In the genomic region with DNA sequence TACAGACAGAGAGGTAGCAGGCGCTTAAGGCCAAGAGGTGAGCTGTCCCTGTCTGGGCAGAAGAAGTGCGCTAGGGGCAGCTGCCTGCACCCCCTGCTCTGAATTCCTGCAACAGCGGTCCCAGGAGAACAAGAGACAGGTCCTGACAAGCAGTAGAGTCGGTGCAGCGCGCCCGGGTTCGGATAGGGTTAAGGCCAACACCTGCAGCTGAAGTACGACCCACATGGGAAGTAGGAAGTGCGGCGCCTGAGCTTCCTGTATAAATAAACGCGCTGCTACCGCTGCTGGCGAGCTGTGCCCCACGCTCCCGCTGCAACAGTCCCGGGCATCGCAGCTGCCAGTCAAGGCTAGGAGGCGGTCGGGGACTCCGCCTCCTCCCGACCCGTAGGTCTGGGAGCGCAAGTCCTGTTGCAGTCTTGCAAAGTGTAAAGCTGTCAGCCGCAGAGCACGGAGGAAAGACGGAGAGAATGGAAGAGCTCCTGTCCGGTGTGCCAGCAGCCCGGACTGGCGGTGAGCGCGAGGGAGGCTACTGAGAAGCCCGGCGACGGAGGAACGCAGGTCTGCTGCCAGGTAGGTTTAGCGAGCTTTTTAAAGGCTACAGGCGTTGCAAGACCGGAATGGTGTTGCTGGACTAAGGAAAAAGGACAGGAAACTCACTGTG, we compare ENCODE assay signal across 8 cellular contexts. TPM values are rescaled to one million over a fixed set of nuclear protein-coding genes. Genes with fewer than 3 reads are reported as not detected.
A peak's percentile ranks its signal among the peaks of the same experiment; 100 is the strongest.
DNase-seq lines count a peak whose midpoint lies in the region; ATAC-seq and TF ChIP-seq lines count a peak whose summit lies in the region.

A gene (plus strand): TSS at position 290 of the 661 bp plus-strand sequence. CDS start 12,185 bp downstream, outside the sequence.

- no peaks in the 10 kb centered on the region for H3K36me3 Mint-ChIP-seq in naive thymus-derived CD8-positive, alpha-beta T cell
- H3K36me3 Mint-ChIP-seq in stimulated activated naive B cell treated with anti-CD40 and anti-IgM and Interleukin-4, amounts not matched to agents 10 μg/mL and 1 μg/mL and 100 μg/mL, for 72 hours: peaks cover 3 to 4% of the 10 kb centered on the region in 2 donors

- no peaks in the 10 kb centered on the region for H3K9me3 ChIP-seq in Peyer's patch
- no peaks in the 10 kb centered on the region for H3K9me3 ChIP-seq in fibroblast of lung (ENCODE audit: control insufficient read depth, insufficient read depth, low read depth, low read length)

- H3K9ac ChIP-seq in fibroblast of lung (ENCODE audit: insufficient read depth, low read length): no peak within 1 kb of the TSS

- H3K4me1 ChIP-seq in Peyer's patch (peaks cover 0 to 10% (median 0%) of the 10 kb centered on the region in 4 donors), fibroblast of lung (ENCODE audit: control insufficient read depth, extremely low read depth, insufficient read depth, low read length) (peaks cover 8% of the 10 kb centered on the region)

- peak within 1 kb of the TSS; percentile 51 to 67 (median 61) for H3K4me3 ChIP-seq in Peyer's patch
- peak within 1 kb of the TSS; percentile 64 to 80 (median 68) for H3K4me3 ChIP-seq in fibroblast of lung (replicated peaks in 1 of 4; ENCODE audit: control extremely low read depth in 1 of 4, insufficient read depth in 1 of 4, low read depth in 3 of 4, low read length in 4 of 4)

- no peaks in the 10 kb centered on the region for H3K36me3 ChIP-seq in Peyer's patch
- H3K36me3 ChIP-seq in fibroblast of lung (ENCODE audit: control insufficient read depth, insufficient read depth, low read length): no peaks in the 10 kb centered on the region

- no peaks in the 10 kb centered on the region for H3K27me3 ChIP-seq in Peyer's patch
- H3K27me3 ChIP-seq in fibroblast of lung (ENCODE audit: control insufficient read depth, insufficient read depth, low read length): no peaks in the 10 kb centered on the region

- peak; percentile 39 to 84 for TF ChIP-seq POLR2A in Peyer's patch (IDR thresholded peaks at IDR 0.05)

- H3K27ac Mint-ChIP-seq in naive thymus-derived CD8-positive, alpha-beta T cell: peak within 1 kb of the TSS; percentile 86 to 98 (median 93)
- H3K27ac Mint-ChIP-seq in stimulated activated naive B cell treated with anti-CD40 and anti-IgM and Interleukin-4, amounts not matched to agents 10 μg/mL and 1 μg/mL and 100 μg/mL, for 72 hours: peak within 1 kb of the TSS; percentile 92

- H3K9me3 Mint-ChIP-seq in naive thymus-derived CD8-positive, alpha-beta T cell: no peaks in the 10 kb centered on the region
- no peaks in the 10 kb centered on the region for H3K9me3 Mint-ChIP-seq in stimulated activated naive B cell treated with anti-CD40 and anti-IgM and Interleukin-4, amounts not matched to agents 10 μg/mL and 1 μg/mL and 100 μg/mL, for 72 hours

- H3K27ac ChIP-seq in Peyer's patch (peak within 1 kb of the TSS; percentile 45 to 79 (median 68)), fibroblast of lung (ENCODE audit: insufficient read depth, low read length) (no peak within 1 kb of the TSS)

- peak; percentile 95 for DNase-seq in DMS 273 (lab: John Stamatoyannopoulos, UW; ENCODE audit: unreplicated experiment)
- peak; percentile 40 for DNase-seq in KG1 (lab: John Stamatoyannopoulos, UW)
- peak; percentile 89 to 95 (median 93) for DNase-seq in Peyer's patch
- DNase-seq in activated T-helper 1 cell treated with anti-CD3 and anti-CD28 coated beads, Interleukin-2, amount 50 U/mL, for 16 hours (ENCODE audit: low read depth in 1 of 2, low spot score in 1 of 2): peak; percentile 20 to 48
- peak; percentile 56 to 73 for DNase-seq in fibroblast of lung (ENCODE audit: low read depth in 2 of 2)
- peak; percentile 42 to 82 (median 60) for DNase-seq in naive thymus-derived CD8-positive, alpha-beta T cell
- DNase-seq in stimulated activated naive B cell treated with anti-CD40 and anti-IgM and Interleukin-4, amounts not matched to agents 10 μg/mL and 1 μg/mL and 100 μg/mL, for 72 hours: peak; percentile 72

- POLR2A ChIA-PET in naive thymus-derived CD8-positive, alpha-beta T cell (lab: Charles Lee): interaction anchor here (0.5 to 2.6 kb wide), 5 partner anchors 12 to 596 kb away, joined by 3 to 8 read pairs (median 5); a partner anchor contains a TSS

- H3K79me2 ChIP-seq in fibroblast of lung (ENCODE audit: control insufficient read depth, insufficient read depth, low read length): no peaks in the 10 kb centered on the region

- peak within 1 kb of the TSS; percentile 92 to 100 (median 96) for H3K4me3 Mint-ChIP-seq in naive thymus-derived CD8-positive, alpha-beta T cell
- H3K4me3 Mint-ChIP-seq in stimulated activated naive B cell treated with anti-CD40 and anti-IgM and Interleukin-4, amounts not matched to agents 10 μg/mL and 1 μg/mL and 100 μg/mL, for 72 hours: peak within 1 kb of the TSS; percentile 90 to 94

- H4K20me1 ChIP-seq in fibroblast of lung (ENCODE audit: control insufficient read depth, extremely low read depth, insufficient read depth, low read length): no peaks in the 10 kb centered on the region

- no peak for TF ChIP-seq CTCF in Peyer's patch (IDR thresholded peaks at IDR 0.05)
- no peak for TF ChIP-seq CTCF in fibroblast of lung (conservative IDR thresholded peaks at IDR 0.05 in 1 of 2, IDR thresholded peaks at IDR 0.05 in 1 of 2; ENCODE audit: low read depth in 1 of 2, low read length in 2 of 2)

- no peaks in the 10 kb centered on the region for H3K27me3 Mint-ChIP-seq in naive thymus-derived CD8-positive, alpha-beta T cell
- no peaks in the 10 kb centered on the region for H3K27me3 Mint-ChIP-seq in stimulated activated naive B cell treated with anti-CD40 and anti-IgM and Interleukin-4, amounts not matched to agents 10 μg/mL and 1 μg/mL and 100 μg/mL, for 72 hours

- peak within 1 kb of the TSS; percentile 94 for H3K4me2 ChIP-seq in fibroblast of lung (ENCODE audit: extremely low read depth, insufficient read depth, low read length)

- peaks cover 14 to 42% (median 38%) of the 10 kb centered on the region in 4 donors for H3K4me1 Mint-ChIP-seq in naive thymus-derived CD8-positive, alpha-beta T cell
- H3K4me1 Mint-ChIP-seq in stimulated activated naive B cell treated with anti-CD40 and anti-IgM and Interleukin-4, amounts not matched to agents 10 μg/mL and 1 μg/mL and 100 μg/mL, for 72 hours: peaks cover 29 to 43% of the 10 kb centered on the region in 2 donors

- peak within 1 kb of the TSS; percentile 80 for H2AFZ ChIP-seq in fibroblast of lung (ENCODE audit: low read length)

- ATAC-seq in GM21723 (IDR thresholded peaks at IDR 0.05; ENCODE audit: unreplicated experiment): peak; percentile 89
- peak; percentile 95 to 97 for ATAC-seq in naive thymus-derived CD8-positive, alpha-beta T cell
- ATAC-seq in stimulated activated naive B cell treated with anti-CD40 and anti-IgM and Interleukin-4, amounts not matched to agents 10 μg/mL and 1 μg/mL and 100 μg/mL, for 72 hours (replicated peaks): peak; percentile 90 to 92

RNA-seq across cellular contexts. Expression of the gene that starts here (rescaled TPM):
- 10 to 100 TPM in 1 of 4 donors, 1 to 10 TPM in 3; 1.4 to 14.9 (median 2.4) TPM for total RNA-seq in Peyer's patch
- total RNA-seq in fibroblast of lung: 0.26 and 0.83 TPM in 2 replicates
- 0.29 and 0.61 TPM in 2 replicates for polyA plus RNA-seq in fibroblast of lung
- 0.54 and 0.76 TPM in 2 replicates for polyA plus RNA-seq in fibroblast of lung (2012)
- 0.07 and 2.7 TPM in 2 replicates for polyA minus RNA-seq in fibroblast of lung (ENCODE audit: low replicate concordance)
- total RNA-seq in naive thymus-derived CD8-positive, alpha-beta T cell: 1 to 10 TPM; 4.6 to 6.4 TPM
- 1 to 10 TPM; 2.1 to 3.6 (median 3.0) TPM for polyA plus RNA-seq in naive thymus-derived CD8-positive, alpha-beta T cell

Comparison
In these comparisons a context has a peak if more than half of its experiments do, and no peak if none do; other contexts are left out.
1. DNase-seq: peak in every context shown above with its lines; median percentile 95 in DMS 273; 93 in Peyer's patch; 72 in stimulated activated naive B cell treated with anti-CD40 and anti-IgM and Interleukin-4, amounts not matched to agents 10 μg/mL and 1 μg/mL and 100 μg/mL, for 72 hours; 64 in fibroblast of lung; 60 in naive thymus-derived CD8-positive, alpha-beta T cell; 40 in KG1; 34 in activated T-helper 1 cell treated with anti-CD3 and anti-CD28 coated beads, Interleukin-2, amount 50 U/mL, for 16 hours.